ENCODE assay signal across 16 cellular contexts in genomic region chr4:108560624-108561023, GRCh38. TPM values are rescaled to one million over a fixed set of nuclear protein-coding genes. Genes with fewer than 3 reads are reported as not detected.
DNase-seq lines count a peak whose midpoint lies in the region; ATAC-seq, FAIRE-seq and TF ChIP-seq lines count a peak whose summit lies in the region.
"Had no signal": no experiment of that assay in that cellular context is flagged by ENCODE, and none has a peak within 500 bp of the region (broad histone marks: within the 10 kb centered on the region; RNA-seq: fewer than 3 reads in every experiment).

No MANE protein-coding gene starts in this region.

- TF ChIP-seq POLR2A in gastroesophageal sphincter (IDR thresholded peaks at IDR 0.05): no peak

- no peaks in the 10 kb centered on the region for H3K79me2 ChIP-seq in astrocyte (ENCODE audit: insufficient read depth, low read length)

- peaks cover 39 to 72% (median 63%) of the 10 kb centered on the region in 10 experiments for H3K4me1 ChIP-seq in BLaER1 treated with 17β-estradiol and CSF1 and Interleukin-3, amounts not matched to agents 10 nM and 100 nM
- H3K4me1 ChIP-seq in astrocyte (ENCODE audit: insufficient read depth, low read length) (no peaks in the 10 kb centered on the region), gastroesophageal sphincter (no peaks in the 10 kb centered on the region), ascending aorta (no peaks in the 10 kb centered on the region)
- H3K4me1 ChIP-seq: tibial artery had no signal

- H3K9me3 Mint-ChIP-seq in astrocyte (ENCODE audit: unreplicated experiment) (no peaks in the 10 kb centered on the region), nephron progenitor cell (peaks cover 4% of the 10 kb centered on the region)

- H4K20me1 ChIP-seq in BLaER1 treated with 17β-estradiol and CSF1 and Interleukin-3, amounts not matched to agents 10 nM and 100 nM: no peaks in the 10 kb centered on the region
- H4K20me1 ChIP-seq in astrocyte (ENCODE audit: insufficient read depth, low read length): no peaks in the 10 kb centered on the region

- peak overlapping the region in 1 of 11 experiments; percentile 69; a peak in 2 of 22 replicates for H3K27ac ChIP-seq in BLaER1 treated with 17β-estradiol and CSF1 and Interleukin-3, amounts not matched to agents 10 nM and 100 nM
- H3K27ac ChIP-seq in astrocyte (ENCODE audit: low read depth, low read length) (no peak overlapping the region), gastroesophageal sphincter (no peak overlapping the region), ascending aorta (no peak overlapping the region)
- H3K27ac ChIP-seq: PC-9, tibial artery had no signal

- intact Hi-C loops in ascending aorta (cut with DNase I): no loop called here

- peak overlapping the region; percentile 64 for H3K27ac Mint-ChIP-seq in astrocyte (ENCODE audit: unreplicated experiment)
- peak overlapping the region; percentile 54 for H3K27ac Mint-ChIP-seq in nephron progenitor cell

- H3K27me3 ChIP-seq in BLaER1 treated with 17β-estradiol and CSF1 and Interleukin-3, amounts not matched to agents 10 nM and 100 nM: no peaks in the 10 kb centered on the region
- H3K27me3 ChIP-seq in astrocyte (ENCODE audit: insufficient read depth, low read length) (no peaks in the 10 kb centered on the region), gastroesophageal sphincter (no peaks in the 10 kb centered on the region), ascending aorta (no peaks in the 10 kb centered on the region)
- H3K27me3 ChIP-seq: tibial artery had no signal

- H3K4me1 Mint-ChIP-seq in astrocyte (ENCODE audit: low read depth, unreplicated experiment) (peaks cover 24% of the 10 kb centered on the region), nephron progenitor cell (peaks cover 21% of the 10 kb centered on the region)

- FAIRE-seq in astrocyte (lab: Jason Lieb, UNC): no peak

- H3K27me3 Mint-ChIP-seq in astrocyte (ENCODE audit: low read depth, unreplicated experiment) (no peaks in the 10 kb centered on the region), nephron progenitor cell (ENCODE audit: low read depth, poor library complexity) (no peaks in the 10 kb centered on the region)

- peak overlapping the region; percentile 30 for H2AFZ ChIP-seq in astrocyte (ENCODE audit: low read depth, low read length)
- H2AFZ ChIP-seq: PC-9 had no signal

- DNase-seq in astrocyte (ENCODE audit: low read depth): no peak
- DNase-seq in nephron progenitor cell: no peak
- no peak for DNase-seq in HPDE6-E6E7 (ENCODE audit: extremely low spot score)
- DNase-seq in ascending aorta (ENCODE audit: low spot score in 2 of 2): no peak
- DNase-seq: activated effector memory CD4-positive, alpha-beta T cell treated with anti-CD3 and anti-CD28 coated beads, Interleukin-2, amount 50 U/mL, for 16 hours; GDM1; NCI-H510A; PC-9; retina; stimulated activated CD4-positive, alpha-beta T cell treated with anti-CD3 and anti-CD28 coated beads, Interleukin-4, amount 100 ng/mL, for 1 hour; SW 1271; tibial artery had no signal

- H3K4me3 Mint-ChIP-seq in astrocyte (ENCODE audit: unreplicated experiment) (no peak overlapping the region), nephron progenitor cell (no peak overlapping the region)

- peaks cover 0 to 11% (median 8%) of the 10 kb centered on the region in 11 experiments; a peak in 5 of 22 replicates for H3K9me3 ChIP-seq in BLaER1 treated with 17β-estradiol and CSF1 and Interleukin-3, amounts not matched to agents 10 nM and 100 nM (replicated peaks in 1 of 11)
- H3K9me3 ChIP-seq in astrocyte (ENCODE audit: insufficient read depth, low read depth, low read length) (no peaks in the 10 kb centered on the region), gastroesophageal sphincter (no peaks in the 10 kb centered on the region), ascending aorta (no peaks in the 10 kb centered on the region)
- H3K9me3 ChIP-seq: tibial artery had no signal

- ATAC-seq in gastroesophageal sphincter (peak; percentile 63), HG03039 (IDR thresholded peaks at IDR 0.05; ENCODE audit: unreplicated experiment) (no peak), HG03280 (IDR thresholded peaks at IDR 0.05; ENCODE audit: unreplicated experiment) (no peak)

- no peak overlapping the region for H3K4me3 ChIP-seq in BLaER1 treated with 17β-estradiol and CSF1 and Interleukin-3, amounts not matched to agents 10 nM and 100 nM
- no peak overlapping the region for H3K4me3 ChIP-seq in astrocyte (ENCODE audit: insufficient read depth, low read depth, low read length)
- no peak overlapping the region for H3K4me3 ChIP-seq in gastroesophageal sphincter
- H3K4me3 ChIP-seq in ascending aorta: no peak overlapping the region
- H3K4me3 ChIP-seq: PC-9, tibial artery had no signal

- WGBS in gastroesophageal sphincter (ENCODE audit: low coverage in 1 of 2), 2 donors: 34 to 39% methylated on average over 3 to 4 of the region's 4 CpGs

- H3K36me3 ChIP-seq in BLaER1 treated with 17β-estradiol and CSF1 and Interleukin-3, amounts not matched to agents 10 nM and 100 nM: no peaks in the 10 kb centered on the region
- H3K36me3 ChIP-seq in astrocyte (ENCODE audit: insufficient read depth, low read length) (no peaks in the 10 kb centered on the region), gastroesophageal sphincter (no peaks in the 10 kb centered on the region), ascending aorta (no peaks in the 10 kb centered on the region)
- H3K36me3 ChIP-seq: tibial artery had no signal

- H3K4me2 ChIP-seq in BLaER1 treated with 17β-estradiol and CSF1 and Interleukin-3, amounts not matched to agents 10 nM and 100 nM: peak overlapping the region; percentile 45 to 75 (median 67)
- H3K4me2 ChIP-seq in astrocyte (ENCODE audit: low read length): peak overlapping the region; percentile 4
- H3K4me2 ChIP-seq: PC-9 had no signal

- TF ChIP-seq CTCF in astrocyte (IDR thresholded peaks at IDR 0.05; ENCODE audit: insufficient read depth, low read depth, low read length) (no peak), gastroesophageal sphincter (IDR thresholded peaks at IDR 0.05) (no peak), nephron progenitor cell (IDR thresholded peaks at IDR 0.05) (no peak), ascending aorta (IDR thresholded peaks at IDR 0.05) (no peak)

- H3K36me3 Mint-ChIP-seq in astrocyte (ENCODE audit: low read depth, unreplicated experiment) (no peaks in the 10 kb centered on the region), nephron progenitor cell (ENCODE audit: low read depth) (peaks cover 4% of the 10 kb centered on the region)

- no peak overlapping the region for H3K9ac ChIP-seq in BLaER1 treated with 17β-estradiol and CSF1 and Interleukin-3, amounts not matched to agents 10 nM and 100 nM
- H3K9ac ChIP-seq in astrocyte (ENCODE audit: low read length): no peak overlapping the region

- no peak for TF ChIP-seq EP300 in gastroesophageal sphincter (IDR thresholded peaks at IDR 0.05)

RNA-seq across cellular contexts. Expression of gene RPL34, which starts 59.8 kb away (rescaled TPM):
- total RNA-seq in astrocyte (957 and 1,087 TPM in 2 replicates), gastroesophageal sphincter (1,000 to 10,000 TPM in 2 of 4 donors, 100 to 1,000 TPM in 2; 549 to 1,430 (median 998) TPM), ascending aorta (571 TPM)
